Comparison of ENCODE assay signal across 8 cellular contexts in genomic region chr19:40089462-40089861, GRCh38. TPM values are rescaled to one million over a fixed set of nuclear protein-coding genes. Genes with fewer than 3 reads are reported as not detected.
DNase-seq lines count a peak whose midpoint lies in the region; ATAC-seq and TF ChIP-seq lines count a peak whose summit lies in the region.

No MANE protein-coding gene starts in this region.

- no peak overlapping the region for H3K27ac ChIP-seq in SU-DHL-6 (ENCODE audit: low read depth, low read length)

- no peaks in the 10 kb centered on the region for H3K27me3 ChIP-seq in SU-DHL-6 (ENCODE audit: low read length)

- H3K79me2 ChIP-seq in SU-DHL-6 (ENCODE audit: insufficient read depth, low read length) = peaks cover 41% of the 10 kb centered on the region

- peak overlapping the region; percentile 74 for H3K4me2 ChIP-seq in SU-DHL-6 (ENCODE audit: low read depth, low read length, poor library complexity, severe bottlenecking)

- H3F3A ChIP-seq in SU-DHL-6 (ENCODE audit: insufficient read depth) = 0 out of 2 replicates have a peak, but pooled peaks cover 4% of the 10 kb centered on the region

- no peak overlapping the region for H2AFZ ChIP-seq in SU-DHL-6 (ENCODE audit: low read depth, low read length, severe bottlenecking)

- no peaks in the 10 kb centered on the region for H4K20me1 ChIP-seq in SU-DHL-6 (ENCODE audit: low read depth, low read length)

- no peaks in the 10 kb centered on the region for H3K9me2 ChIP-seq in SU-DHL-6 (replicated peaks; ENCODE audit: insufficient read depth, low read length)

- H3K36me3 ChIP-seq in SU-DHL-6 (ENCODE audit: low read length) = peaks cover 11% of the 10 kb centered on the region; the same call in 1 of the 2 replicates

- no peak for TF ChIP-seq CTCF in SU-DHL-6 (IDR thresholded peaks at IDR 0.05; ENCODE audit: insufficient read depth, low read length, poor library complexity, severe bottlenecking)
- TF ChIP-seq CTCF in fibroblast of the aortic adventitia (IDR thresholded peaks at IDR 0.05; ENCODE audit: insufficient read depth, low read length) = no peak

- H3K4me3 ChIP-seq in SU-DHL-6 (ENCODE audit: insufficient read depth, low read length, poor library complexity, severe bottlenecking) (peak overlapping the region; percentile 71), fibroblast of the aortic adventitia (ENCODE audit: low read depth, low read length) (peak overlapping the region; percentile 93)

- H3K9ac ChIP-seq in SU-DHL-6 (ENCODE audit: low read length) = peak overlapping the region; percentile 76; the same call in 1 of the 2 replicates

- ATAC-seq in HG03378 (IDR thresholded peaks at IDR 0.05; ENCODE audit: unreplicated experiment) (no peak), GM18498 (IDR thresholded peaks at IDR 0.05; ENCODE audit: unreplicated experiment) (no peak)

- no peaks in the 10 kb centered on the region for H3K9me3 ChIP-seq in SU-DHL-6 (ENCODE audit: insufficient read depth, low read length)

- DNase-seq in GM04504 (ENCODE audit: low read depth) = peak; percentile 9
- peak; percentile 88 for DNase-seq in fibroblast of the aortic adventitia (ENCODE audit: low read depth)
- peak; percentile 26 for DNase-seq in renal cortical epithelial cell (ENCODE audit: low read depth)
- DNase-seq in ureter (ENCODE audit: low spot score) = no peak
- DNase-seq in NCI-H446 treated with DMSO at 0.1 percent for 48 hours (lab: John Stamatoyannopoulos, UW) = no peak

RNA-seq across cellular contexts. Expression of gene ZNF780A, which starts 1.3 kb away (rescaled TPM):
- total RNA-seq in fibroblast of the aortic adventitia (ENCODE audit: low replicate concordance) = 10.1 and 15.9 TPM in 2 replicates
- 7.5 and 40.4 TPM in 2 replicates for total RNA-seq in renal cortical epithelial cell
- total RNA-seq in ureter = 31.3 TPM

RNA-seq across cellular contexts. Expression of gene ZNF780B, which starts 33.4 kb away (rescaled TPM):
- 18.9 and 23.1 TPM in 2 replicates for total RNA-seq in fibroblast of the aortic adventitia (ENCODE audit: low replicate concordance)
- total RNA-seq in renal cortical epithelial cell = 4.5 and 33.2 TPM in 2 replicates
- total RNA-seq in ureter = 38.2 TPM

Comparison
In these comparisons a context has a peak if more than half of its experiments do, and no peak if none do; other contexts are left out.
1. DNase-seq: peak in GM04504 (single experiment), fibroblast of the aortic adventitia (single experiment) and renal cortical epithelial cell (single experiment); none in ureter (single experiment) and NCI-H446 treated with DMSO at 0.1 percent for 48 hours (single experiment).